13 cellular contexts compared by ENCODE assay signal in genomic region chr19:43264841-43265663, GRCh38. TPM values are rescaled to one million over a fixed set of nuclear protein-coding genes. Genes with fewer than 3 reads are reported as not detected.
DNase-seq lines count a peak whose midpoint lies in the region; FAIRE-seq and TF ChIP-seq lines count a peak whose summit lies in the region.
"Not testable (repeated sequence)": the region's sequence is repeated elsewhere in the genome, so short reads cannot be mapped to it uniquely, and the experiment has no call there.
"Had no signal": no experiment of that assay in that cellular context is flagged by ENCODE, and none has a peak within 500 bp of the region (broad histone marks: within the 10 kb centered on the region; RNA-seq: fewer than 3 reads in every experiment).

No MANE protein-coding gene starts in this region.

- not testable (repeated sequence) for H3K36me3 Mint-ChIP-seq in astrocyte (ENCODE audit: low read depth, unreplicated experiment)

- not testable (repeated sequence) for H3K4me3 Mint-ChIP-seq in astrocyte (ENCODE audit: unreplicated experiment)

- H3K4me1 ChIP-seq in astrocyte (ENCODE audit: insufficient read depth, low read length): peaks cover 18% of the 10 kb centered on the region

- H3K9me3 Mint-ChIP-seq in astrocyte (ENCODE audit: unreplicated experiment): peaks cover 22% of the 10 kb centered on the region

- peak overlapping the region; percentile 90 for H3K27ac ChIP-seq in AG04450 (ENCODE audit: low read depth, low read length)
- H3K27ac ChIP-seq in RWPE1: peak overlapping the region; percentile 89
- peak overlapping the region; percentile 88 for H3K27ac ChIP-seq in astrocyte (ENCODE audit: low read depth, low read length)

- FAIRE-seq in G401.6 (lab: Jason Lieb, UNC): peak; percentile 100
- FAIRE-seq in HTR-8/SVneo (lab: Jason Lieb, UNC); astrocyte (lab: Jason Lieb, UNC): not testable (repeated sequence)
- FAIRE-seq in endometrium (lab: Jason Lieb, UNC): peak; percentile 74

- not testable (repeated sequence) for H2AFZ ChIP-seq in astrocyte (ENCODE audit: low read depth, low read length)

- H3K36me3 ChIP-seq in astrocyte (ENCODE audit: insufficient read depth, low read length): not testable (repeated sequence)

- not testable (repeated sequence) for H3K4me1 Mint-ChIP-seq in astrocyte (ENCODE audit: low read depth, unreplicated experiment)

- CTCF ChIA-PET in AG04450 (lab: Charles Lee); RWPE1 (lab: Yijun Ruan, JAX): not testable (repeated sequence)

- peak; percentile 74 for DNase-seq in AG04450 (ENCODE audit: low read depth, low spot score)
- DNase-seq in HTR-8/SVneo (ENCODE audit: insufficient read length, low spot score): peak; percentile 63
- DNase-seq in RWPE1 (ENCODE audit: low spot score): peak; percentile 83
- peak; percentile 88 for DNase-seq in astrocyte (ENCODE audit: low read depth)
- DNase-seq in glomerular visceral epithelial cell (ENCODE audit: extremely low spot score): peak; percentile 94
- DNase-seq in retinal pigment epithelial cell (ENCODE audit: low read depth): peak; percentile 93

- not testable (repeated sequence) for H3K4me3 ChIP-seq in AG04450 (ENCODE audit: low read depth, low read length); astrocyte (ENCODE audit: insufficient read depth, low read depth, low read length); retinal pigment epithelial cell (ENCODE audit: low read length)

- not testable (repeated sequence) for H3K27me3 Mint-ChIP-seq in astrocyte (ENCODE audit: low read depth, unreplicated experiment)

- peak overlapping the region; percentile 63 for H3K4me2 ChIP-seq in astrocyte (ENCODE audit: low read length)

- not testable (repeated sequence) for H3K27me3 ChIP-seq in AG04450 (ENCODE audit: control insufficient read depth, insufficient read depth, low read length); astrocyte (ENCODE audit: insufficient read depth, low read length)

- H4K20me1 ChIP-seq in astrocyte (ENCODE audit: insufficient read depth, low read length): not testable (repeated sequence)

- not testable (repeated sequence) for H3K79me2 ChIP-seq in astrocyte (ENCODE audit: insufficient read depth, low read length)

- H3K9me3 ChIP-seq in AG04450 (ENCODE audit: control insufficient read depth, insufficient read depth, low read length): peaks cover 11% of the 10 kb centered on the region
- not testable (repeated sequence) for H3K9me3 ChIP-seq in astrocyte (ENCODE audit: insufficient read depth, low read depth, low read length)

- H3K9ac ChIP-seq in astrocyte (ENCODE audit: low read length): peak overlapping the region; percentile 65

- POLR2A ChIA-PET in AG04450 (lab: Yijun Ruan, JAX); RWPE1 (lab: Yijun Ruan, JAX; ENCODE audit: low non-redundant PET): not testable (repeated sequence)

- TF ChIP-seq CTCF in AG04450 (IDR thresholded peaks at IDR 0.05; ENCODE audit: low read depth, low read length); RWPE1 (conservative IDR thresholded peaks at IDR 0.05; ENCODE audit: low read depth); astrocyte (IDR thresholded peaks at IDR 0.05; ENCODE audit: insufficient read depth, low read depth, low read length); retinal pigment epithelial cell (conservative IDR thresholded peaks at IDR 0.05; ENCODE audit: low read depth, low read length): not testable (repeated sequence)

- not testable (repeated sequence) for H3K27ac Mint-ChIP-seq in astrocyte (ENCODE audit: unreplicated experiment)

RNA-seq across cellular contexts. Expression of gene PSG9, which starts 4.3 kb away (rescaled TPM):
- 0.79 and 1.1 TPM in 2 replicates for polyA plus RNA-seq in AG04450 (2011; rRNA removed)
- polyA minus RNA-seq in AG04450 (2011; rRNA and poly(A)+ RNA removed): 0.35 and 0.51 TPM in 2 replicates
- total RNA-seq in astrocyte: 0.18 and 0.31 TPM in 2 replicates
- total RNA-seq: esophagus squamous epithelium, left lobe of liver, right cardiac atrium, SJCRH30, upper lobe of left lung had no signal
- polyA plus RNA-seq: right cardiac atrium had no signal

RNA-seq across cellular contexts. Expression of gene PSG4, which starts 59.6 kb away (rescaled TPM):
- 0.56 and 0.84 TPM in 2 replicates for polyA plus RNA-seq in AG04450 (2011; rRNA removed)
- polyA minus RNA-seq in AG04450 (2011; rRNA and poly(A)+ RNA removed): 0.69 TPM in 1 of 2 replicates, not detected in the other
- total RNA-seq in astrocyte: 0.84 and 1.4 TPM in 2 replicates
- total RNA-seq: left lobe of liver, right cardiac atrium, SJCRH30, upper lobe of left lung had no signal
- polyA plus RNA-seq: right cardiac atrium had no signal
